Comparison of ENCODE assay signal across 16 cellular contexts in genomic region chr4:107902715-107903114, GRCh38. TPM values are rescaled to one million over a fixed set of nuclear protein-coding genes. Genes with fewer than 3 reads are reported as not detected.
DNase-seq lines count a peak whose midpoint lies in the region; ATAC-seq and TF ChIP-seq lines count a peak whose summit lies in the region.
"Had no signal": no experiment of that assay in that cellular context is flagged by ENCODE, and none has a peak within 500 bp of the region (broad histone marks: within the 10 kb centered on the region; RNA-seq: fewer than 3 reads in every experiment).

No MANE protein-coding gene starts in this region.

- H3K4me1 ChIP-seq in left lung, result no peaks in the 10 kb centered on the region

- no peak overlapping the region for H3K27ac ChIP-seq in left lung
- H3K27ac ChIP-seq: GM23248, HL-60 had no signal

- H3K9me3 ChIP-seq in left lung, result no peaks in the 10 kb centered on the region
- H3K9me3 ChIP-seq: left ventricle myocardium inferior had no signal

- H3K27me3 ChIP-seq in left lung, result no peaks in the 10 kb centered on the region

- peaks cover 2 to 30% of the 10 kb centered on the region in 2 donors for H3K36me3 ChIP-seq in left lung
- H3K36me3 ChIP-seq: left ventricle myocardium inferior had no signal

- DNase-seq in left cardiac atrium, result no peak
- no peak for DNase-seq in AML-193 (lab: John Stamatoyannopoulos, UW)
- DNase-seq in left lung, result no peak
- DNase-seq in NCI-H345 (lab: John Stamatoyannopoulos, UW), result no peak
- DNase-seq: activated CD8-positive, alpha-beta memory T cell treated with anti-CD3 and anti-CD28 coated beads, Interleukin-2, amount 50 U/mL, for 48 hours; activated naive CD4-positive, alpha-beta T cell treated with anti-CD3 and anti-CD28 coated beads, Interleukin-2, amount 50 U/mL, for 16 hours; GM23248; left ventricle myocardium inferior; NCI-H1417; NCI-H446 treated with DMSO at 0.1 percent for 48 hours; OCI-M1 had no signal

- H3K4me3 ChIP-seq in left lung, result no peak overlapping the region
- H3K4me3 ChIP-seq: GM23248, left ventricle myocardium inferior had no signal

- TF ChIP-seq CTCF in left lung (IDR thresholded peaks at IDR 0.05), result no peak

- intact Hi-C loops in left cardiac atrium (cut with DNase I) (no loop called here), left lung (cut with DNase I) (no loop called here)

- ATAC-seq in GM18517 (IDR thresholded peaks at IDR 0.05; ENCODE audit: unreplicated experiment) (peak; percentile 80), GM19468 (IDR thresholded peaks at IDR 0.05; ENCODE audit: extremely low read depth, unreplicated experiment) (peak; percentile 40), HG02938 (IDR thresholded peaks at IDR 0.05; ENCODE audit: unreplicated experiment) (peak; percentile 95), HG03521 (IDR thresholded peaks at IDR 0.05; ENCODE audit: unreplicated experiment) (peak; percentile 80), left cardiac atrium (no peak), left lung (no peak)

RNA-seq across cellular contexts. Expression of gene CYP2U1, which starts 28.6 kb away (rescaled TPM):
- total RNA-seq in left cardiac atrium (10 to 100 TPM in 1 of 2 donors, 1 to 10 TPM in 1; 9.4 to 10.8 TPM), left lung (1 to 10 TPM; 5.3 to 7.2 TPM)

Comparison
In these comparisons a context has a peak if more than half of its experiments do, and no peak if none do; other contexts are left out.
1. ATAC-seq: peak in GM18517 (single experiment), GM19468 (single experiment), HG02938 (single experiment) and HG03521 (single experiment); none in left cardiac atrium (0 of 2) and left lung (single experiment).